ENCODE assay signal across 8 cellular contexts in genomic region chr19:5621311-5621944, GRCh38. TPM values are rescaled to one million over a fixed set of nuclear protein-coding genes. Genes with fewer than 3 reads are reported as not detected.
DNase-seq lines count a peak whose midpoint lies in the region; ATAC-seq and TF ChIP-seq lines count a peak whose summit lies in the region.

No MANE protein-coding gene starts in this region.

- CTCF ChIA-PET in activated naive CD4-positive, alpha-beta T cell treated with anti-CD3 and anti-CD28 coated beads, Interleukin-2, amount 10 ng/mL, durations not matched to agents 7 days and 5 days (lab: Charles Lee): interaction anchor here (1.3 to 3.3 kb wide), 2 partner anchors 68 to 710 kb away, joined by 3 to 15 read pairs; partner anchors contain the start of gene RPL36
- CTCF ChIA-PET in MCF 10A (lab: Yijun Ruan, JAX): interaction anchor here (0.6 to 1.1 kb wide), 3 partner anchors 11 to 750 kb away, joined by 3 to 4 read pairs (median 3); no protein-coding TSS in a partner anchor

- H3K9me3 Mint-ChIP-seq in activated naive CD4-positive, alpha-beta T cell treated with anti-CD3 and anti-CD28 coated beads, Interleukin-2, amount 10 ng/mL, durations not matched to agents 7 days and 5 days: no peaks in the 10 kb centered on the region
- H3K9me3 Mint-ChIP-seq in MCF 10A (ENCODE audit: unreplicated experiment) (no peaks in the 10 kb centered on the region), memory B cell (no peaks in the 10 kb centered on the region)

- peak overlapping the region; percentile 95 for H3K27ac ChIP-seq in upper lobe of right lung

- H3K27me3 ChIP-seq in upper lobe of right lung: no peaks in the 10 kb centered on the region

- POLR2A ChIA-PET in MCF 10A (lab: Yijun Ruan, JAX): interaction anchor here (0.6 to 3.4 kb wide), 18 partner anchors 9 to 1165 kb away, joined by 3 to 17 read pairs (median 4); partner anchors contain the start of genes CATSPERD, KDM4B, LONP1 and RPL36

- H3K36me3 ChIP-seq in upper lobe of right lung: peaks cover 57% of the 10 kb centered on the region

- H3K4me1 ChIP-seq in upper lobe of right lung: peaks cover 44% of the 10 kb centered on the region

- peak overlapping the region; percentile 100 for H3K27ac Mint-ChIP-seq in activated naive CD4-positive, alpha-beta T cell treated with anti-CD3 and anti-CD28 coated beads, Interleukin-2, amount 10 ng/mL, durations not matched to agents 7 days and 5 days
- peak overlapping the region; percentile 100 for H3K27ac Mint-ChIP-seq in MCF 10A (ENCODE audit: low read depth, unreplicated experiment)
- H3K27ac Mint-ChIP-seq in memory B cell: peak overlapping the region; percentile 98

- H3K27me3 Mint-ChIP-seq in activated naive CD4-positive, alpha-beta T cell treated with anti-CD3 and anti-CD28 coated beads, Interleukin-2, amount 10 ng/mL, durations not matched to agents 7 days and 5 days: no peaks in the 10 kb centered on the region
- H3K27me3 Mint-ChIP-seq in MCF 10A (ENCODE audit: insufficient read depth, unreplicated experiment) (no peaks in the 10 kb centered on the region), memory B cell (no peaks in the 10 kb centered on the region)

- TF ChIP-seq CTCF in MCF 10A (IDR thresholded peaks at IDR 0.05; ENCODE audit: unreplicated experiment): no peak
- TF ChIP-seq CTCF in upper lobe of right lung (IDR thresholded peaks at IDR 0.05): no peak

- no peaks in the 10 kb centered on the region for H3K9me3 ChIP-seq in upper lobe of right lung

- peak overlapping the region; percentile 100 for H3K4me3 Mint-ChIP-seq in activated naive CD4-positive, alpha-beta T cell treated with anti-CD3 and anti-CD28 coated beads, Interleukin-2, amount 10 ng/mL, durations not matched to agents 7 days and 5 days
- peak overlapping the region; percentile 100 for H3K4me3 Mint-ChIP-seq in MCF 10A (ENCODE audit: unreplicated experiment)
- H3K4me3 Mint-ChIP-seq in memory B cell: peak overlapping the region; percentile 99

- H3K4me3 ChIP-seq in upper lobe of right lung: peak overlapping the region; percentile 98

- no peak for DNase-seq in activated naive CD4-positive, alpha-beta T cell treated with anti-CD3 and anti-CD28 coated beads, Interleukin-2, amount 10 ng/mL, durations not matched to agents 7 days and 5 days
- DNase-seq in activated naive CD4-positive, alpha-beta T cell treated with anti-CD3 and anti-CD28 coated beads, Interleukin-2, amount 50 U/mL, for 16 hours: no peak
- no peak for DNase-seq in MCF 10A (ENCODE audit: unreplicated experiment)
- peak in 1 of 2 donors; percentile 19 for DNase-seq in memory B cell (ENCODE audit: low spot score in 2 of 2)
- no peak for DNase-seq in upper lobe of right lung
- DNase-seq in activated gamma-delta T cell (lab: John Stamatoyannopoulos, UW): no peak

- no TSS peak for BruUV-seq in MCF 10A (replicated peaks; lab: Mats Ljungman, UMichigan)

- ATAC-seq in memory B cell (ENCODE audit: low read depth): no peak
- no peak for ATAC-seq in upper lobe of right lung
- no peak for ATAC-seq in HG03442 (IDR thresholded peaks at IDR 0.05; ENCODE audit: unreplicated experiment)
- ATAC-seq in HG03457 (IDR thresholded peaks at IDR 0.05; ENCODE audit: unreplicated experiment): no peak

- intact Hi-C loops in MCF 10A (cut with micrococcal nuclease): no loop called here
- intact Hi-C loops in upper lobe of right lung (cut with DNase I): no loop called here

- H3K36me3 Mint-ChIP-seq in activated naive CD4-positive, alpha-beta T cell treated with anti-CD3 and anti-CD28 coated beads, Interleukin-2, amount 10 ng/mL, durations not matched to agents 7 days and 5 days: peaks cover 73% of the 10 kb centered on the region
- H3K36me3 Mint-ChIP-seq in MCF 10A (ENCODE audit: insufficient read depth, unreplicated experiment) (peaks cover 80% of the 10 kb centered on the region), memory B cell (peaks cover 18% of the 10 kb centered on the region)

- peaks cover 55% of the 10 kb centered on the region for H3K4me1 Mint-ChIP-seq in activated naive CD4-positive, alpha-beta T cell treated with anti-CD3 and anti-CD28 coated beads, Interleukin-2, amount 10 ng/mL, durations not matched to agents 7 days and 5 days
- H3K4me1 Mint-ChIP-seq in MCF 10A (ENCODE audit: insufficient read depth, unreplicated experiment): peaks cover 36% of the 10 kb centered on the region
- H3K4me1 Mint-ChIP-seq in memory B cell: peaks cover 37% of the 10 kb centered on the region

RNA-seq across cellular contexts. Expression of gene SAFB2, which starts 1.1 kb away (rescaled TPM):
- total RNA-seq in MCF 10A (2022) (98.6 and 118 TPM in 2 replicates), upper lobe of right lung (74.2 TPM)

RNA-seq across cellular contexts. Expression of gene SAFB, which starts 1.5 kb away (rescaled TPM):
- total RNA-seq in MCF 10A (2022) (135 and 137 TPM in 2 replicates), upper lobe of right lung (71.9 TPM)

RNA-seq across cellular contexts. Expression of gene TINCR, which starts 53.7 kb away (rescaled TPM):
- total RNA-seq in MCF 10A (2022): 0.20 and 0.21 TPM in 2 replicates
- 5.6 TPM for total RNA-seq in upper lobe of right lung

RNA-seq across cellular contexts. Expression of gene MICOS13, which starts 58.9 kb away (rescaled TPM):
- total RNA-seq in MCF 10A (2022) (51.5 and 73.0 TPM in 2 replicates), upper lobe of right lung (48.3 TPM)

RNA-seq across cellular contexts. Expression of gene HSD11B1L, which starts 59.4 kb away (rescaled TPM):
- total RNA-seq in MCF 10A (2022) (4.1 and 5.5 TPM in 2 replicates), upper lobe of right lung (6.6 TPM)
